19 cellular contexts compared by ENCODE assay signal in genomic region chr6:154796484-154796883, GRCh38.
"Had no signal": no experiment of that assay in that cellular context is flagged by ENCODE, and none has a peak within 500 bp of the region (broad histone marks: within the 10 kb centered on the region; RNA-seq: fewer than 3 reads in every experiment).

No MANE protein-coding gene starts in this region.

- H3K4me1 ChIP-seq: prostate gland, upper lobe of right lung had no signal

- H3K27me3 ChIP-seq: brain microvascular endothelial cell, stomach, upper lobe of right lung had no signal

- ATAC-seq: activated CD8-positive, alpha-beta T cell treated with anti-CD3 and anti-CD28 coated beads, Interleukin-2, amount 10 ng/mL, durations not matched to agents 7 days and 5 days; right cardiac atrium; upper lobe of right lung had no signal

- H3K4me1 Mint-ChIP-seq: neural crest cell had no signal

- H3K27me3 Mint-ChIP-seq: activated naive CD8-positive, alpha-beta T cell treated with anti-CD3 and anti-CD28 coated beads, Interleukin-2, amount 10 ng/mL, durations not matched to agents 7 days and 5 days had no signal

- H3K9me3 Mint-ChIP-seq: activated naive CD8-positive, alpha-beta T cell treated with anti-CD3 and anti-CD28 coated beads, Interleukin-2, amount 10 ng/mL, durations not matched to agents 7 days and 5 days; neural crest cell had no signal

- H3K4me3 ChIP-seq: prostate gland, stomach, thoracic aorta, upper lobe of right lung had no signal

- H3K27ac Mint-ChIP-seq: activated CD8-positive, alpha-beta T cell treated with anti-CD3 and anti-CD28 coated beads, Interleukin-2, amount 10 ng/mL, durations not matched to agents 7 days and 5 days; activated naive CD8-positive, alpha-beta T cell treated with anti-CD3 and anti-CD28 coated beads, Interleukin-2, amount 10 ng/mL, durations not matched to agents 7 days and 5 days had no signal

- DNase-seq: activated CD4-positive, alpha-beta T cell treated with anti-CD3 and anti-CD28 coated beads for 4 hours; activated CD8-positive, alpha-beta memory T cell treated with anti-CD3 and anti-CD28 coated beads, Interleukin-2, amount 50 U/mL, for 4 hours; activated CD8-positive, alpha-beta T cell treated with anti-CD3 and anti-CD28 coated beads, Interleukin-2, amount 10 ng/mL, durations not matched to agents 7 days and 5 days; activated naive CD8-positive, alpha-beta T cell treated with anti-CD3 and anti-CD28 coated beads, Interleukin-2, amount 10 ng/mL, durations not matched to agents 7 days and 5 days; anterior cingulate cortex; brain microvascular endothelial cell; cerebellar nuclear complex; effector CD8-positive, alpha-beta T cell; foreskin melanocyte; right cardiac atrium; small intestine; stimulated activated CD4-positive, alpha-beta T cell treated with anti-CD3 and anti-CD28 coated beads, Interleukin-4, amount 100 ng/mL, for 4 hours; stimulated activated CD8-positive, alpha-beta memory T cell treated with anti-CD3 and anti-CD28 coated beads, Interleukin-4, amount 100 ng/mL, for 48 hours; stomach; upper lobe of right lung; WERI-Rb-1 had no signal

- H3K4me3 Mint-ChIP-seq: activated CD8-positive, alpha-beta T cell treated with anti-CD3 and anti-CD28 coated beads, Interleukin-2, amount 10 ng/mL, durations not matched to agents 7 days and 5 days; activated naive CD8-positive, alpha-beta T cell treated with anti-CD3 and anti-CD28 coated beads, Interleukin-2, amount 10 ng/mL, durations not matched to agents 7 days and 5 days; neural crest cell had no signal

- H3K9me3 ChIP-seq: prostate gland, stomach, thoracic aorta, upper lobe of right lung had no signal

- H3K36me3 ChIP-seq: prostate gland had no signal

- H3K27ac ChIP-seq: brain microvascular endothelial cell, prostate gland, stomach, thoracic aorta, upper lobe of right lung, WERI-Rb-1 had no signal
